1 cellular context compared by ENCODE assay signal in the genomic region with DNA sequence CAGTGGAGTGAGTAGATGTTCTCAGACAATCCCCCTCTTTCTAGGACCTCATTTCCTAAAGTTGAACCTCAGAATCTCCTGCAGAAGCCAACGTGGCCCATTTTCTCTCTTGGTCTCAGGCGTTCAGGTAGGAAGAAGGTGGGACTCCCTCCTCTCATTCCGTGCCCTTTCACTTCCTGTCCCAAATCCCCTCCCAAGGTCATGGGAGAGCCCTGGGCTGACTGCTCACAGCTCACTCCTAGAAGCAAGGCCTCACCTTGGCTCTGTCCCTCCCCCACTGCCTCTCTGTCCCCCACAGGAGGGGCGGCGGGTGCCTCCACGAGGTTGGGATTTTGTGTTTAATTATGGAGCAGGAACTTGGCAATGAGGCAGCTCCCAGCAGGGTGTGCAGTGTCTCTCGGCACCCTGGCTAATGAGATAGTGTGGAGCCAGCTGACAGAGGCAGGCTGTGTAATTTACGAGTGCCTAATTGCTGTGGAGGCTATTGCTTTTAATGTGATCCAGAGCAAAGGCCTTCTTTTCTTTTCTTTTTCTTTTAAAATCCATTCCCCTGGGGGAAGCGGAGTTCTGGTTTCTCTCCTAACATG.
A peak's percentile ranks its signal among the peaks of the same experiment; 100 is the strongest.
TF ChIP-seq lines count a peak whose summit lies in the region.

No MANE protein-coding gene starts in this region.

TF ChIP-seq in HepG2, 621 proteins besides CTCF, POLR2A, EP300 and RAD21 (continued from another document and continues in another):
- TF ChIP-seq, protein P1, sequence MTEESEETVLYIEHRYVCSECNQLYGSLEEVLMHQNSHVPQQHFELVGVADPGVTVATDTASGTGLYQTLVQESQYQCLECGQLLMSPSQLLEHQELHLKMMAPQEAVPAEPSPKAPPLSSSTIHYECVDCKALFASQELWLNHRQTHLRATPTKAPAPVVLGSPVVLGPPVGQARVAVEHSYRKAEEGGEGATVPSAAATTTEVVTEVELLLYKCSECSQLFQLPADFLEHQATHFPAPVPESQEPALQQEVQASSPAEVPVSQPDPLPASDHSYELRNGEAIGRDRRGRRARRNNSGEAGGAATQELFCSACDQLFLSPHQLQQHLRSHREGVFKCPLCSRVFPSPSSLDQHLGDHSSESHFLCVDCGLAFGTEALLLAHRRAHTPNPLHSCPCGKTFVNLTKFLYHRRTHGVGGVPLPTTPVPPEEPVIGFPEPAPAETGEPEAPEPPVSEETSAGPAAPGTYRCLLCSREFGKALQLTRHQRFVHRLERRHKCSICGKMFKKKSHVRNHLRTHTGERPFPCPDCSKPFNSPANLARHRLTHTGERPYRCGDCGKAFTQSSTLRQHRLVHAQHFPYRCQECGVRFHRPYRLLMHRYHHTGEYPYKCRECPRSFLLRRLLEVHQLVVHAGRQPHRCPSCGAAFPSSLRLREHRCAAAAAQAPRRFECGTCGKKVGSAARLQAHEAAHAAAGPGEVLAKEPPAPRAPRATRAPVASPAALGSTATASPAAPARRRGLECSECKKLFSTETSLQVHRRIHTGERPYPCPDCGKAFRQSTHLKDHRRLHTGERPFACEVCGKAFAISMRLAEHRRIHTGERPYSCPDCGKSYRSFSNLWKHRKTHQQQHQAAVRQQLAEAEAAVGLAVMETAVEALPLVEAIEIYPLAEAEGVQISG (CRISPR knock-in tag; IDR thresholded peaks at IDR 0.05) = no peak
- TF ChIP-seq ATM (IDR thresholded peaks at IDR 0.05; ENCODE audit: borderline replicate concordance) = no peak
- TF ChIP-seq, protein P2, sequence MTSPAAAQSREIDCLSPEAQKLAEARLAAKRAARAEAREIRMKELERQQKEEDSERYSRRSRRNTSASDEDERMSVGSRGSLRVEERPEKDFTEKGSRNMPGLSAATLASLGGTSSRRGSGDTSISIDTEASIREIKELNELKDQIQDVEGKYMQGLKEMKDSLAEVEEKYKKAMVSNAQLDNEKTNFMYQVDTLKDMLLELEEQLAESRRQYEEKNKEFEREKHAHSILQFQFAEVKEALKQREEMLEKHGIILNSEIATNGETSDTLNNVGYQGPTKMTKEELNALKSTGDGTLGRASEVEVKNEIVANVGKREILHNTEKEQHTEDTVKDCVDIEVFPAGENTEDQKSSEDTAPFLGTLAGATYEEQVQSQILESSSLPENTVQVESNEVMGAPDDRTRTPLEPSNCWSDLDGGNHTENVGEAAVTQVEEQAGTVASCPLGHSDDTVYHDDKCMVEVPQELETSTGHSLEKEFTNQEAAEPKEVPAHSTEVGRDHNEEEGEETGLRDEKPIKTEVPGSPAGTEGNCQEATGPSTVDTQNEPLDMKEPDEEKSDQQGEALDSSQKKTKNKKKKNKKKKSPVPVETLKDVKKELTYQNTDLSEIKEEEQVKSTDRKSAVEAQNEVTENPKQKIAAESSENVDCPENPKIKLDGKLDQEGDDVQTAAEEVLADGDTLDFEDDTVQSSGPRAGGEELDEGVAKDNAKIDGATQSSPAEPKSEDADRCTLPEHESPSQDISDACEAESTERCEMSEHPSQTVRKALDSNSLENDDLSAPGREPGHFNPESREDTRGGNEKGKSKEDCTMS (CRISPR knock-in tag; conservative IDR thresholded peaks at IDR 0.05) = no peak
- no peak for TF ChIP-seq SMAD3 (CRISPR knock-in tag; IDR thresholded peaks at IDR 0.05)
- TF ChIP-seq, protein P3, sequence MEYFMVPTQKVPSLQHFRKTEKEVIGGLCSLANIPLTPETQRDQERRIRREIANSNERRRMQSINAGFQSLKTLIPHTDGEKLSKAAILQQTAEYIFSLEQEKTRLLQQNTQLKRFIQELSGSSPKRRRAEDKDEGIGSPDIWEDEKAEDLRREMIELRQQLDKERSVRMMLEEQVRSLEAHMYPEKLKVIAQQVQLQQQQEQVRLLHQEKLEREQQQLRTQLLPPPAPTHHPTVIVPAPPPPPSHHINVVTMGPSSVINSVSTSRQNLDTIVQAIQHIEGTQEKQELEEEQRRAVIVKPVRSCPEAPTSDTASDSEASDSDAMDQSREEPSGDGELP (IDR thresholded peaks at IDR 0.05; ENCODE audit: borderline replicate concordance, low read depth) = no peak
- no peak for TF ChIP-seq ZNF850 (CRISPR knock-in tag; conservative IDR thresholded peaks at IDR 0.05)
- TF ChIP-seq, protein P4, sequence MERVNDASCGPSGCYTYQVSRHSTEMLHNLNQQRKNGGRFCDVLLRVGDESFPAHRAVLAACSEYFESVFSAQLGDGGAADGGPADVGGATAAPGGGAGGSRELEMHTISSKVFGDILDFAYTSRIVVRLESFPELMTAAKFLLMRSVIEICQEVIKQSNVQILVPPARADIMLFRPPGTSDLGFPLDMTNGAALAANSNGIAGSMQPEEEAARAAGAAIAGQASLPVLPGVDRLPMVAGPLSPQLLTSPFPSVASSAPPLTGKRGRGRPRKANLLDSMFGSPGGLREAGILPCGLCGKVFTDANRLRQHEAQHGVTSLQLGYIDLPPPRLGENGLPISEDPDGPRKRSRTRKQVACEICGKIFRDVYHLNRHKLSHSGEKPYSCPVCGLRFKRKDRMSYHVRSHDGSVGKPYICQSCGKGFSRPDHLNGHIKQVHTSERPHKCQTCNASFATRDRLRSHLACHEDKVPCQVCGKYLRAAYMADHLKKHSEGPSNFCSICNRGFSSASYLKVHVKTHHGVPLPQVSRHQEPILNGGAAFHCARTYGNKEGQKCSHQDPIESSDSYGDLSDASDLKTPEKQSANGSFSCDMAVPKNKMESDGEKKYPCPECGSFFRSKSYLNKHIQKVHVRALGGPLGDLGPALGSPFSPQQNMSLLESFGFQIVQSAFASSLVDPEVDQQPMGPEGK (CRISPR knock-in tag; IDR thresholded peaks at IDR 0.05) = peak; percentile 66
- TF ChIP-seq SALL1 (CRISPR knock-in tag; IDR thresholded peaks at IDR 0.05) = 0 out of 2 replicates have a peak, but pooled peaks have one; percentile 60
- TF ChIP-seq PITX1 (CRISPR knock-in tag; IDR thresholded peaks at IDR 0.05) = peak; percentile 72
- TF ChIP-seq, protein P5, sequence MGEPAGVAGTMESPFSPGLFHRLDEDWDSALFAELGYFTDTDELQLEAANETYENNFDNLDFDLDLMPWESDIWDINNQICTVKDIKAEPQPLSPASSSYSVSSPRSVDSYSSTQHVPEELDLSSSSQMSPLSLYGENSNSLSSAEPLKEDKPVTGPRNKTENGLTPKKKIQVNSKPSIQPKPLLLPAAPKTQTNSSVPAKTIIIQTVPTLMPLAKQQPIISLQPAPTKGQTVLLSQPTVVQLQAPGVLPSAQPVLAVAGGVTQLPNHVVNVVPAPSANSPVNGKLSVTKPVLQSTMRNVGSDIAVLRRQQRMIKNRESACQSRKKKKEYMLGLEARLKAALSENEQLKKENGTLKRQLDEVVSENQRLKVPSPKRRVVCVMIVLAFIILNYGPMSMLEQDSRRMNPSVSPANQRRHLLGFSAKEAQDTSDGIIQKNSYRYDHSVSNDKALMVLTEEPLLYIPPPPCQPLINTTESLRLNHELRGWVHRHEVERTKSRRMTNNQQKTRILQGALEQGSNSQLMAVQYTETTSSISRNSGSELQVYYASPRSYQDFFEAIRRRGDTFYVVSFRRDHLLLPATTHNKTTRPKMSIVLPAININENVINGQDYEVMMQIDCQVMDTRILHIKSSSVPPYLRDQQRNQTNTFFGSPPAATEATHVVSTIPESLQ (CRISPR knock-in tag; conservative IDR thresholded peaks at IDR 0.05) = no peak
- TF ChIP-seq, protein P6, sequence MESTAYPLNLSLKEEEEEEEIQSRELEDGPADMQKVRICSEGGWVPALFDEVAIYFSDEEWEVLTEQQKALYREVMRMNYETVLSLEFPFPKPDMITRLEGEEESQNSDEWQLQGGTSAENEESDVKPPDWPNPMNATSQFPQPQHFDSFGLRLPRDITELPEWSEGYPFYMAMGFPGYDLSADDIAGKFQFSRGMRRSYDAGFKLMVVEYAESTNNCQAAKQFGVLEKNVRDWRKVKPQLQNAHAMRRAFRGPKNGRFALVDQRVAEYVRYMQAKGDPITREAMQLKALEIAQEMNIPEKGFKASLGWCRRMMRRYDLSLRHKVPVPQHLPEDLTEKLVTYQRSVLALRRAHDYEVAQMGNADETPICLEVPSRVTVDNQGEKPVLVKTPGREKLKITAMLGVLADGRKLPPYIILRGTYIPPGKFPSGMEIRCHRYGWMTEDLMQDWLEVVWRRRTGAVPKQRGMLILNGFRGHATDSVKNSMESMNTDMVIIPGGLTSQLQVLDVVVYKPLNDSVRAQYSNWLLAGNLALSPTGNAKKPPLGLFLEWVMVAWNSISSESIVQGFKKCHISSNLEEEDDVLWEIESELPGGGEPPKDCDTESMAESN (CRISPR knock-in tag; conservative IDR thresholded peaks at IDR 0.05) = no peak
- TF ChIP-seq, protein P7, sequence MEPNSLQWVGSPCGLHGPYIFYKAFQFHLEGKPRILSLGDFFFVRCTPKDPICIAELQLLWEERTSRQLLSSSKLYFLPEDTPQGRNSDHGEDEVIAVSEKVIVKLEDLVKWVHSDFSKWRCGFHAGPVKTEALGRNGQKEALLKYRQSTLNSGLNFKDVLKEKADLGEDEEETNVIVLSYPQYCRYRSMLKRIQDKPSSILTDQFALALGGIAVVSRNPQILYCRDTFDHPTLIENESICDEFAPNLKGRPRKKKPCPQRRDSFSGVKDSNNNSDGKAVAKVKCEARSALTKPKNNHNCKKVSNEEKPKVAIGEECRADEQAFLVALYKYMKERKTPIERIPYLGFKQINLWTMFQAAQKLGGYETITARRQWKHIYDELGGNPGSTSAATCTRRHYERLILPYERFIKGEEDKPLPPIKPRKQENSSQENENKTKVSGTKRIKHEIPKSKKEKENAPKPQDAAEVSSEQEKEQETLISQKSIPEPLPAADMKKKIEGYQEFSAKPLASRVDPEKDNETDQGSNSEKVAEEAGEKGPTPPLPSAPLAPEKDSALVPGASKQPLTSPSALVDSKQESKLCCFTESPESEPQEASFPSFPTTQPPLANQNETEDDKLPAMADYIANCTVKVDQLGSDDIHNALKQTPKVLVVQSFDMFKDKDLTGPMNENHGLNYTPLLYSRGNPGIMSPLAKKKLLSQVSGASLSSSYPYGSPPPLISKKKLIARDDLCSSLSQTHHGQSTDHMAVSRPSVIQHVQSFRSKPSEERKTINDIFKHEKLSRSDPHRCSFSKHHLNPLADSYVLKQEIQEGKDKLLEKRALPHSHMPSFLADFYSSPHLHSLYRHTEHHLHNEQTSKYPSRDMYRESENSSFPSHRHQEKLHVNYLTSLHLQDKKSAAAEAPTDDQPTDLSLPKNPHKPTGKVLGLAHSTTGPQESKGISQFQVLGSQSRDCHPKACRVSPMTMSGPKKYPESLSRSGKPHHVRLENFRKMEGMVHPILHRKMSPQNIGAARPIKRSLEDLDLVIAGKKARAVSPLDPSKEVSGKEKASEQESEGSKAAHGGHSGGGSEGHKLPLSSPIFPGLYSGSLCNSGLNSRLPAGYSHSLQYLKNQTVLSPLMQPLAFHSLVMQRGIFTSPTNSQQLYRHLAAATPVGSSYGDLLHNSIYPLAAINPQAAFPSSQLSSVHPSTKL (CRISPR knock-in tag; IDR thresholded peaks at IDR 0.05) = peak; percentile 45
- no peak for TF ChIP-seq MED1 (CRISPR knock-in tag; IDR thresholded peaks at IDR 0.05)
- TF ChIP-seq, protein P8, sequence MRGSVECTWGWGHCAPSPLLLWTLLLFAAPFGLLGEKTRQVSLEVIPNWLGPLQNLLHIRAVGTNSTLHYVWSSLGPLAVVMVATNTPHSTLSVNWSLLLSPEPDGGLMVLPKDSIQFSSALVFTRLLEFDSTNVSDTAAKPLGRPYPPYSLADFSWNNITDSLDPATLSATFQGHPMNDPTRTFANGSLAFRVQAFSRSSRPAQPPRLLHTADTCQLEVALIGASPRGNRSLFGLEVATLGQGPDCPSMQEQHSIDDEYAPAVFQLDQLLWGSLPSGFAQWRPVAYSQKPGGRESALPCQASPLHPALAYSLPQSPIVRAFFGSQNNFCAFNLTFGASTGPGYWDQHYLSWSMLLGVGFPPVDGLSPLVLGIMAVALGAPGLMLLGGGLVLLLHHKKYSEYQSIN (CRISPR knock-in tag; IDR thresholded peaks at IDR 0.05; ENCODE audit: borderline replicate concordance) = no peak
- TF ChIP-seq, protein P9, sequence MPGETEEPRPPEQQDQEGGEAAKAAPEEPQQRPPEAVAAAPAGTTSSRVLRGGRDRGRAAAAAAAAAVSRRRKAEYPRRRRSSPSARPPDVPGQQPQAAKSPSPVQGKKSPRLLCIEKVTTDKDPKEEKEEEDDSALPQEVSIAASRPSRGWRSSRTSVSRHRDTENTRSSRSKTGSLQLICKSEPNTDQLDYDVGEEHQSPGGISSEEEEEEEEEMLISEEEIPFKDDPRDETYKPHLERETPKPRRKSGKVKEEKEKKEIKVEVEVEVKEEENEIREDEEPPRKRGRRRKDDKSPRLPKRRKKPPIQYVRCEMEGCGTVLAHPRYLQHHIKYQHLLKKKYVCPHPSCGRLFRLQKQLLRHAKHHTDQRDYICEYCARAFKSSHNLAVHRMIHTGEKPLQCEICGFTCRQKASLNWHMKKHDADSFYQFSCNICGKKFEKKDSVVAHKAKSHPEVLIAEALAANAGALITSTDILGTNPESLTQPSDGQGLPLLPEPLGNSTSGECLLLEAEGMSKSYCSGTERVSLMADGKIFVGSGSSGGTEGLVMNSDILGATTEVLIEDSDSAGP (CRISPR knock-in tag; IDR thresholded peaks at IDR 0.05; ENCODE audit: borderline replicate concordance) = peak; percentile 42; the same call in 1 of the 2 replicates
- TF ChIP-seq MTA1 (CRISPR knock-in tag; IDR thresholded peaks at IDR 0.05; ENCODE audit: borderline replicate concordance) = 0 out of 2 replicates have a peak, but pooled peaks have one; percentile 33
- peak; percentile 36; the same call in 1 of the 2 replicates for TF ChIP-seq TARDBP (CRISPR knock-in tag; IDR thresholded peaks at IDR 0.05)
- TF ChIP-seq, protein P10, sequence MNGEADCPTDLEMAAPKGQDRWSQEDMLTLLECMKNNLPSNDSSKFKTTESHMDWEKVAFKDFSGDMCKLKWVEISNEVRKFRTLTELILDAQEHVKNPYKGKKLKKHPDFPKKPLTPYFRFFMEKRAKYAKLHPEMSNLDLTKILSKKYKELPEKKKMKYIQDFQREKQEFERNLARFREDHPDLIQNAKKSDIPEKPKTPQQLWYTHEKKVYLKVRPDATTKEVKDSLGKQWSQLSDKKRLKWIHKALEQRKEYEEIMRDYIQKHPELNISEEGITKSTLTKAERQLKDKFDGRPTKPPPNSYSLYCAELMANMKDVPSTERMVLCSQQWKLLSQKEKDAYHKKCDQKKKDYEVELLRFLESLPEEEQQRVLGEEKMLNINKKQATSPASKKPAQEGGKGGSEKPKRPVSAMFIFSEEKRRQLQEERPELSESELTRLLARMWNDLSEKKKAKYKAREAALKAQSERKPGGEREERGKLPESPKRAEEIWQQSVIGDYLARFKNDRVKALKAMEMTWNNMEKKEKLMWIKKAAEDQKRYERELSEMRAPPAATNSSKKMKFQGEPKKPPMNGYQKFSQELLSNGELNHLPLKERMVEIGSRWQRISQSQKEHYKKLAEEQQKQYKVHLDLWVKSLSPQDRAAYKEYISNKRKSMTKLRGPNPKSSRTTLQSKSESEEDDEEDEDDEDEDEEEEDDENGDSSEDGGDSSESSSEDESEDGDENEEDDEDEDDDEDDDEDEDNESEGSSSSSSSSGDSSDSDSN (CRISPR knock-in tag; IDR thresholded peaks at IDR 0.05) = peak; percentile 25; the same call in 1 of the 2 replicates
- peak; percentile 38; the same call in 1 of the 2 replicates for TF ChIP-seq ZFY (CRISPR knock-in tag; IDR thresholded peaks at IDR 0.05)
- TF ChIP-seq ETV5 (CRISPR knock-in tag; IDR thresholded peaks at IDR 0.05; ENCODE audit: borderline replicate concordance) = peak; percentile 74; the same call in 1 of the 2 replicates
- no peak for TF ChIP-seq ZNF557 (CRISPR knock-in tag; IDR thresholded peaks at IDR 0.05)
- TF ChIP-seq PPARG (CRISPR knock-in tag; conservative IDR thresholded peaks at IDR 0.05) = no peak
- 0 out of 2 replicates have a peak, but pooled peaks have one; percentile 32 for TF ChIP-seq RARA (CRISPR knock-in tag; IDR thresholded peaks at IDR 0.05)
- no peak for TF ChIP-seq NFRKB (IDR thresholded peaks at IDR 0.05)
- TF ChIP-seq MYC (CRISPR knock-in tag; IDR thresholded peaks at IDR 0.05; ENCODE audit: borderline replicate concordance) = peak; percentile 21; the same call in 1 of the 2 replicates
- no peak for TF ChIP-seq ZNF264 (CRISPR knock-in tag; IDR thresholded peaks at IDR 0.05)
- no peak for TF ChIP-seq GABPA (IDR thresholded peaks at IDR 0.05; ENCODE audit: low read depth, low read length)
- peak; percentile 68 for TF ChIP-seq GABPA (CRISPR knock-in tag; IDR thresholded peaks at IDR 0.05; ENCODE audit: low read depth)
